12 cellular contexts compared by ENCODE assay signal in genomic region chr1:145232874-145233630, GRCh38. TPM values are rescaled to one million over a fixed set of nuclear protein-coding genes. Genes with fewer than 3 reads are reported as not detected.
DNase-seq lines count a peak whose midpoint lies in the region; ATAC-seq, FAIRE-seq and TF ChIP-seq lines count a peak whose summit lies in the region.
"Not testable (repeated sequence)": the region's sequence is repeated elsewhere in the genome, so short reads cannot be mapped to it uniquely, and the experiment has no call there.
"Had no signal": no experiment of that assay in that cellular context is flagged by ENCODE, and none has a peak within 500 bp of the region (broad histone marks: within the 10 kb centered on the region; RNA-seq: fewer than 3 reads in every experiment).

No MANE protein-coding gene starts in this region.

- not testable (repeated sequence) for H3K36me3 Mint-ChIP-seq in memory B cell

- peak overlapping the region; percentile 39 for H3K4me3 Mint-ChIP-seq in memory B cell

- not testable (repeated sequence) for H3K4me1 Mint-ChIP-seq in memory B cell

- TF ChIP-seq POLR2A in A549 (IDR thresholded peaks at IDR 0.05; ENCODE audit: low read length), result not testable (repeated sequence)

- not testable (repeated sequence) for H3K36me3 ChIP-seq in H7 (replicated peaks; ENCODE audit: control insufficient read depth, insufficient read depth, low read length); SK-N-SH (replicated peaks in 1 of 2; ENCODE audit: control insufficient read depth in 1 of 2, insufficient read depth in 2 of 2, low read length in 1 of 2); adipocyte (ENCODE audit: control insufficient read depth, insufficient read depth, low read length, severe bottlenecking)

- H3K4me1 ChIP-seq in A549; SK-N-SH (ENCODE audit: control insufficient read depth in 1 of 2, insufficient read depth in 2 of 2, low read depth in 1 of 2, low read length in 1 of 2); adipocyte (ENCODE audit: control insufficient read depth, insufficient read depth, low read length): not testable (repeated sequence)

- not testable (repeated sequence) for H3K27ac ChIP-seq in A549; SK-N-SH (ENCODE audit: low read depth in 2 of 2, low read length in 1 of 2)

- CTCF ChIA-PET in A549 (lab: Yijun Ruan, JAX); SK-N-SH (lab: Yijun Ruan, JAX): not testable (repeated sequence)

- WGBS in A549 (ENCODE audit: missing lambda C conversion rate), result 45% methylated on average over 28 of the region's 55 CpGs
- WGBS in SK-N-SH (ENCODE audit: low lambda C conversion rate), result 30% methylated on average over 16 of the region's 55 CpGs

- H3K27ac Mint-ChIP-seq in memory B cell, result not testable (repeated sequence)

- not testable (repeated sequence) for FAIRE-seq in A549 (lab: Jason Lieb, UNC)

- H4K20me1 ChIP-seq in SK-N-SH (ENCODE audit: insufficient read depth), result not testable (repeated sequence)

- DNase-seq in A549 (ENCODE audit: low read depth in 1 of 2, low spot score in 1 of 2); left cardiac atrium; memory B cell (ENCODE audit: low spot score in 2 of 2): not testable (repeated sequence)
- peak; percentile 7 for DNase-seq in H7
- DNase-seq in SK-N-SH, result peak; percentile 4
- peak; percentile 19 for DNase-seq in activated CD8-positive, alpha-beta memory T cell treated with anti-CD3 and anti-CD28 coated beads, Interleukin-2, amount 50 U/mL, for 4 hours
- DNase-seq in adipocyte (ENCODE audit: low read depth), result peak; percentile 1
- DNase-seq in stimulated activated CD4-positive, alpha-beta T cell treated with anti-CD3 and anti-CD28 coated beads, Interleukin-4, amount 100 ng/mL, for 24 hours, result peak; percentile 5

- H3K9me2 ChIP-seq in SK-N-SH, result not testable (repeated sequence)

- TF ChIP-seq EP300 in A549 (IDR thresholded peaks at IDR 0.05); SK-N-SH (IDR thresholded peaks at IDR 0.05; ENCODE audit: borderline replicate concordance in 1 of 2, low read depth in 1 of 2, low read length in 1 of 2): not testable (repeated sequence)

- H3K27me3 Mint-ChIP-seq in memory B cell, result not testable (repeated sequence)

- ATAC-seq in A549 (peak; percentile 84 to 100), left cardiac atrium (peak; percentile 71 to 74), memory B cell (ENCODE audit: low read depth) (peak; percentile 86)

- intact Hi-C loops in left cardiac atrium (cut with DNase I), result not testable (repeated sequence)

- not testable (repeated sequence) for H3F3A ChIP-seq in SK-N-SH (replicated peaks; ENCODE audit: insufficient read depth)

- not testable (repeated sequence) for H3K9me3 Mint-ChIP-seq in memory B cell

- 0 out of 2 replicates have a peak overlapping the region, but pooled peaks have one; percentile 63 for H2AFZ ChIP-seq in SK-N-SH (ENCODE audit: low read depth)

- not testable (repeated sequence) for H3K79me2 ChIP-seq in SK-N-SH (ENCODE audit: insufficient read depth)

- TF ChIP-seq CTCF in A549 (IDR thresholded peaks at IDR 0.05); SK-N-SH (IDR thresholded peaks at IDR 0.05): not testable (repeated sequence)

- TF ChIP-seq RAD21 in A549 (conservative IDR thresholded peaks at IDR 0.05 in 1 of 2, IDR thresholded peaks at IDR 0.05 in 1 of 2); SK-N-SH (IDR thresholded peaks at IDR 0.05; ENCODE audit: low read length): not testable (repeated sequence)

- H3K9me3 ChIP-seq in A549; SK-N-SH; adipocyte (ENCODE audit: control insufficient read depth, low read length): not testable (repeated sequence)

- not testable (repeated sequence) for H3K27me3 ChIP-seq in H7 (ENCODE audit: control insufficient read depth, insufficient read depth, low read length); SK-N-SH (ENCODE audit: insufficient read depth); adipocyte (replicated peaks; ENCODE audit: control insufficient read depth, insufficient read depth, low read length)

- H3K4me3 ChIP-seq in A549, result peak overlapping the region; percentile 24; the same call in 1 of the 3 replicates
- peak overlapping the region; percentile 26 for H3K4me3 ChIP-seq in H7 (ENCODE audit: insufficient read depth, low read depth, low read length)
- H3K4me3 ChIP-seq in SK-N-SH (ENCODE audit: low read depth in 2 of 2, low read length in 1 of 2); adipocyte (ENCODE audit: low read length): not testable (repeated sequence)

- POLR2A ChIA-PET in A549 (lab: Yijun Ruan, JAX); SK-N-SH (lab: Yijun Ruan, JAX): not testable (repeated sequence)

- H3K9ac ChIP-seq in SK-N-SH; adipocyte (ENCODE audit: low read length): not testable (repeated sequence)

- H3K4me2 ChIP-seq in A549, result peak overlapping the region; percentile 57
- H3K4me2 ChIP-seq in SK-N-SH, result not testable (repeated sequence)

RNA-seq across cellular contexts. Expression of gene PPIAL4D, which starts 8.9 kb away (rescaled TPM):
- polyA plus RNA-seq in A549 (2011; rRNA removed) (not detected in 2 replicates), A549 (2017; fragmentation: RNase III; extraction: RNeasy Plus Mini Kit Qiagen cat#74134 plus additional on column Dnase treatment) (not detected in 3 replicates), SK-N-SH (2012; rRNA removed) (not detected in 2 replicates)
- not detected in 2 replicates for polyA plus RNA-seq in A549 (2012; cell fraction: cytosol; rRNA removed)
- polyA plus RNA-seq in A549 (2012; cell fraction: nucleus; rRNA removed), result not detected in 2 replicates
- polyA minus RNA-seq in A549 (2011; rRNA and poly(A)+ RNA removed), result not detected in 2 replicates
- total RNA-seq in H7 (2014; rRNA removed; shearing (Covaris generic)), result not detected in 2 replicates
- polyA plus RNA-seq in SK-N-SH (2012; cell fraction: cytosol; rRNA removed), result 0.09 and 0.12 TPM in 2 replicates
- not detected in 2 replicates for polyA plus RNA-seq in SK-N-SH (2012; cell fraction: nucleus; rRNA removed)
- total RNA-seq in left cardiac atrium, result not detected
- total RNA-seq: A172; activated T-helper 1 cell treated with anti-CD3 and anti-CD28 coated beads, Interleukin-12 subunit alpha, Interleukin-12 subunit beta, Interleukin-2, Interleukin-4 antibody, amounts not matched to agents 30 ng/mL and 10 ng/mL and 1 ng/mL, durations not matched to agents 14 hours and 24 hours and 36 hours; RPMI7951; temporal lobe had no signal
